In genomic region chr14:50038398-50039119, GRCh38 we compare ENCODE assay signal across 8 cellular contexts.
DNase-seq lines count a peak whose midpoint lies in the region; ATAC-seq lines count a peak whose summit lies in the region.

No MANE protein-coding gene starts in this region.

- DNase-seq in A172 (ENCODE audit: low spot score) = peak; percentile 85
- DNase-seq in RKO (ENCODE audit: low spot score) = peak; percentile 69
- DNase-seq in astrocyte of the hippocampus (ENCODE audit: low read depth, low spot score) = peak; percentile 69
- peak; percentile 90 for DNase-seq in myocyte (ENCODE audit: low read depth)
- DNase-seq in NCI-H146 treated with DMSO at 0.1 percent for 48 hours (lab: John Stamatoyannopoulos, UW; ENCODE audit: unreplicated experiment) = no peak
- no peak for DNase-seq in NCI-H2196 (lab: John Stamatoyannopoulos, UW; ENCODE audit: unreplicated experiment)

- ATAC-seq in GM18867 (IDR thresholded peaks at IDR 0.05; ENCODE audit: unreplicated experiment) (peak; percentile 84), HG02973 (IDR thresholded peaks at IDR 0.05; ENCODE audit: unreplicated experiment) (peak; percentile 83)

Comparison
In these comparisons a context has a peak if more than half of its experiments do, and no peak if none do; other contexts are left out.
1. DNase-seq: peak in A172 (single experiment), RKO (single experiment), astrocyte of the hippocampus (single experiment) and myocyte (single experiment); none in NCI-H146 treated with DMSO at 0.1 percent for 48 hours (single experiment) and NCI-H2196 (single experiment).